In the genomic region with DNA sequence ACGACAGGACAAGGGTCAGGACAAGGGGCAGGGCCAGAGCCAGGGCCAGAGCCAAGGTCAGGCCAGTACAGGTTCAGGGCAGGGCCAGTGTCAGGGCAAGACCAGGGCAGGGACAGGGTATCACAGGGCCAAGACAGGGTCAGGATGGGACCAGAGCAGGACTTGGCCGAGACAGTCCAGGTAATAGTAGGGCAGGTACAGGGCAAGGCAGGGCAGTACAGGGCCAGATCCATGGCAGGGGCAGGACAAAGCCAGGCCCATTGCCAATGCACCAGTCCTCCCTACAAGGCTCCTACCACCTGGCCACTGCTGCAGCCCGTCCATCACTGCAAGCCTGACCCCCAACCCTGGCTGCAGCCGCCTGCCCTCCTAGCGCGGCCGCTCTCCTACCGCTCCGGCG, we compare ENCODE assay signal across 13 cellular contexts. TPM values are rescaled to one million over a fixed set of nuclear protein-coding genes. Genes with fewer than 3 reads are reported as not detected.
"Had no signal": no experiment of that assay in that cellular context is flagged by ENCODE, and none has a peak within 500 bp of the region (broad histone marks: within the 10 kb centered on the region; RNA-seq: fewer than 3 reads in every experiment).

No MANE protein-coding gene starts in this region.

RNA-seq across cellular contexts. Expression of gene TP53TG3F, which starts 50.5 kb away (rescaled TPM):
- total RNA-seq: stomach, suprapubic skin, temporal lobe, thoracic aorta, thyroid gland, tibial nerve, transverse colon, upper lobe of left lung, ureter, urinary bladder, uterus, vagina had no signal
- polyA plus RNA-seq: stomach, thymus, urinary bladder had no signal
